30 cellular contexts compared by ENCODE assay signal in the genomic region with DNA sequence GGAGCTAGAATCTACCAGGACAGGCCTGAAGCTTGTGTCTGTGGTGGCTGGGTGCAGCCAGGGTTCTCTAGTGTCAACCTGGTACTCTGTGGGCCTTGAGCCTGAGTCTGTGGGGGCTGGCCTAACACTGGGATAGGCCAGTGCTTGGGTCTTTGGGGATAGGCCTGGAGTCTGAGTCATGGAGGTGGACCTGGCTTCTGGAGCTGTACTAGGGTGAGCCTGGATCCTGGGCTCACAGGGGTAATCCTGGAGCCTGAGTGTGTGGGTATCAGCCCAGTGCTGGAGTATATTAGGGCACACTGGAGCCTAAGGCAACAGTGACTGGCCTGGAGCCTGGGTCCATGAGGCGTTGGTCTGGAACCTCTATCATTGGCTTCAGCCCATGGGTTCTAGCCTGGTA.
"Had no signal": no experiment of that assay in that cellular context is flagged by ENCODE, and none has a peak within 500 bp of the region (broad histone marks: within the 10 kb centered on the region; RNA-seq: fewer than 3 reads in every experiment).

No MANE protein-coding gene starts in this region.

- H3K4me1 ChIP-seq: adrenal gland, breast epithelium had no signal

- H3K36me3 ChIP-seq: adrenal gland, breast epithelium, cardiac muscle cell, WERI-Rb-1 had no signal

- H3K27me3 ChIP-seq: adrenal gland, ascending aorta, breast epithelium, cardiac muscle cell, dorsolateral prefrontal cortex had no signal

- H3K27ac ChIP-seq: adrenal gland, ascending aorta, breast epithelium, cardiac muscle cell, coronary artery, WERI-Rb-1 had no signal

- H3K4me3 ChIP-seq: adrenal gland, ascending aorta, breast epithelium, cardiac muscle cell, coronary artery, dorsolateral prefrontal cortex had no signal

- ATAC-seq: activated CD4-positive, CD25-positive, alpha-beta regulatory T cell treated with anti-CD3 and anti-CD28 coated beads, Interleukin-2, amount 50 U/mL, for 24 hours; activated CD8-positive, alpha-beta T cell treated with anti-CD3 and anti-CD28 coated beads for 36 hours; activated naive CD8-positive, alpha-beta T cell treated with anti-CD3 and anti-CD28 coated beads, Interleukin-2, amount 50 U/mL, for 24 hours; esophagus mucosa; T-helper 17 cell had no signal

- DNase-seq: activated B cell treated with CpG ODN at 0.5 μM for 24 hours; activated CD4-positive, alpha-beta T cell treated with anti-CD3 and anti-CD28 coated beads for 48 hours; activated CD4-positive, alpha-beta T cell treated with anti-CD3 and anti-CD28 coated beads, Interleukin-2, amount 50 U/mL, for 1 hour; activated CD4-positive, alpha-beta T cell treated with anti-CD3 and anti-CD28 coated beads, Interleukin-2, amount 50 U/mL, for 48 hours; activated CD8-positive, alpha-beta memory T cell treated with anti-CD3 and anti-CD28 coated beads for 24 hours; activated CD8-positive, alpha-beta memory T cell treated with anti-CD3 and anti-CD28 coated beads, Interleukin-2, amount 50 U/mL, for 4 hours; activated CD8-positive, alpha-beta T cell treated with anti-CD3 and anti-CD28 coated beads for 36 hours; activated effector memory CD4-positive, alpha-beta T cell treated with anti-CD3 and anti-CD28 coated beads, Interleukin-2, amount 50 U/mL, for 16 hours; activated naive CD4-positive, alpha-beta T cell treated with anti-CD3 and anti-CD28 coated beads for 36 hours; activated naive CD8-positive, alpha-beta T cell treated with anti-CD3 and anti-CD28 coated beads for 36 hours; activated naive CD8-positive, alpha-beta T cell treated with anti-CD3 and anti-CD28 coated beads, Interleukin-2, amount 50 U/mL, for 24 hours; activated T-cell treated with anti-CD3 and anti-CD28 coated beads, Interleukin-2, amount 50 U/mL, for 1 hour; activated T-cell treated with anti-CD3 and anti-CD28 coated beads, Interleukin-2, amount 50 U/mL, for 48 hours; adrenal gland; amygdala; dorsolateral prefrontal cortex; effector memory CD4-positive, alpha-beta T cell; endodermal cell; foreskin fibroblast; T-helper 1 cell; T-helper 17 cell; T1000; WERI-Rb-1 had no signal

- FAIRE-seq: frontal cortex had no signal
